In the genomic region with DNA sequence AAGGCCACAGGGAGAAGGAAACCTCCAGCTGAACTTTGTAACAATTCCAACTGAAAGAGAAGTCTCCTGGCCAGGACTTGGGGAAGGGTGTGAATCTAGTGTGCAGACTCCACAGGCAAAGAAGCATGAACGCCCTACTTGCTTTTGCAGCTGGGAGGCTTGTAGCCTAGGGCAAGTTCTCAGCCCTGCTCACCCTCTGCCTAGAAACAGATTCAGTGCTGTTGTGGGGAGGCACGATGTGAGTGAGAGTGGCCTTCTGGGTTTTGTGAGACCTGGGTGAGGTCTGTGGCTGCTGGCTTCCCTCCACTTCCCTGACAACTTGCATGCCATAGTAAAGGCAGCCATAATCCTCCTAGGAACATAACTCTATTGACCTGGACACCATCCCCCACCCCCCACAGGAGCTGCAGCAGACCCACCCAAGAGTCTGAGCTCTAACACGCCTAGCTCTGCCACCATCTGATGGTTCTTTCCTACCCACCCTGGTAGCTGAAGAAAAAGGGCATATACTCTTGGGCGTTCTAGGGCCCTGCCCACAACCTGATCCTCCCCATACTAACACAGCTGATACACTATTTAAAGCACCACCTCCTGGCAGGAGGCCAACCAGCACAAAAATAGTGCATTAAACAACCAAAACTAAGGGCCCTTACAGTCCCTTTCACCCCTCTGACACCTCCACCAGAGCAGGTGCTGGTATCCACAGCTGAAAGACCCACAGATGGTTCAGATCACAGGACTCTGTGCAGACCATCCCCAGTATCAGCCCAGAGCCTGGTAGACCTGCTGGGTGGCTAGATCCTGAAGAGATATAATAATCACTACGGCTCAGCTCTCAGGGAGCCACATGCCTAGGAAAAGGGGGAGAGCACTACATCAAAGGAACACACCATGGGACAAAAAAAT, we compare ENCODE assay signal across 34 cellular contexts.
"Had no signal": no experiment of that assay in that cellular context is flagged by ENCODE, and none has a peak within 500 bp of the region (broad histone marks: within the 10 kb centered on the region; RNA-seq: fewer than 3 reads in every experiment).

No MANE protein-coding gene starts in this region.

- FAIRE-seq: colon, endometrium, endothelial cell of umbilical vein had no signal

- H2AFZ ChIP-seq: hepatocyte had no signal

- H3K9me3 ChIP-seq: ascending aorta, esophagus squamous epithelium had no signal

- DNase-seq: activated B cell treated with CpG ODN at 0.5 μM for 24 hours; activated CD4-positive, alpha-beta memory T cell treated with anti-CD3 and anti-CD28 coated beads for 36 hours; activated CD4-positive, alpha-beta T cell treated with anti-CD3 and anti-CD28 coated beads for 36 hours; activated CD4-positive, alpha-beta T cell treated with anti-CD3 and anti-CD28 coated beads, Interleukin-2, amount 10 ng/mL, durations not matched to agents 24 days and 14 days; activated CD8-positive, alpha-beta memory T cell treated with anti-CD3 and anti-CD28 coated beads, Interleukin-2, amount 10 ng/mL, durations not matched to agents 7 days and 5 days; activated CD8-positive, alpha-beta memory T cell treated with anti-CD3 and anti-CD28 coated beads, Interleukin-2, amount 50 U/mL, for 4 hours; activated CD8-positive, alpha-beta T cell treated with anti-CD3 and anti-CD28 coated beads, Interleukin-2, amount 10 ng/mL, durations not matched to agents 7 days and 5 days; activated gamma-delta T cell; activated naive CD4-positive, alpha-beta T cell; activated naive CD4-positive, alpha-beta T cell treated with anti-CD3 and anti-CD28 coated beads, Interleukin-2, amount 10 ng/mL, durations not matched to agents 7 days and 5 days; activated naive CD8-positive, alpha-beta T cell treated with anti-CD3 and anti-CD28 coated beads, Interleukin-2, amount 10 ng/mL, durations not matched to agents 7 days and 5 days; activated T-cell treated with anti-CD3 and anti-CD28 coated beads, Interleukin-2, amount 50 U/mL, for 1 hour; activated T-cell treated with anti-CD3 and anti-CD28 coated beads, Interleukin-2, amount 50 U/mL, for 72 hours; brain microvascular endothelial cell; caudate nucleus; cortex of kidney; dermis blood vessel endothelial cell; effector CD4-positive, alpha-beta T cell; effector memory CD8-positive, alpha-beta T cell; esophagus squamous epithelium; foreskin melanocyte; heart right ventricle; T-helper 17 cell; T1000; WERI-Rb-1 had no signal

- H3K27ac ChIP-seq: ascending aorta, brain microvascular endothelial cell, epithelial cell of prostate, esophagus squamous epithelium, gastroesophageal sphincter, heart right ventricle, hepatocyte, WERI-Rb-1 had no signal

- H3K4me2 ChIP-seq: hepatocyte had no signal

- H3K4me1 ChIP-seq: ascending aorta, gastroesophageal sphincter, heart right ventricle had no signal

- ATAC-seq: activated CD4-positive, alpha-beta T cell treated with anti-CD3 and anti-CD28 coated beads for 36 hours; activated CD4-positive, CD25-positive, alpha-beta regulatory T cell treated with anti-CD3 and anti-CD28 coated beads, Interleukin-2, amount 50 U/mL, for 24 hours; activated CD8-positive, alpha-beta memory T cell treated with anti-CD3 and anti-CD28 coated beads, Interleukin-2, amount 10 ng/mL, durations not matched to agents 7 days and 5 days; activated CD8-positive, alpha-beta T cell treated with anti-CD3 and anti-CD28 coated beads, Interleukin-2, amount 10 ng/mL, durations not matched to agents 7 days and 5 days; activated naive CD4-positive, alpha-beta T cell treated with anti-CD3 and anti-CD28 coated beads, Interleukin-2, amount 50 U/mL, for 72 hours; activated T-cell treated with anti-CD3 and anti-CD28 coated beads, Interleukin-2, amount 50 U/mL, for 72 hours; effector memory CD8-positive, alpha-beta T cell; gastroesophageal sphincter; heart right ventricle; T-helper 17 cell had no signal

- H3K79me2 ChIP-seq: hepatocyte had no signal

- H3K27me3 ChIP-seq: ascending aorta, brain microvascular endothelial cell, esophagus squamous epithelium, gastroesophageal sphincter, heart right ventricle, hepatocyte had no signal

- H3K36me3 ChIP-seq: ascending aorta, brain microvascular endothelial cell, esophagus squamous epithelium, gastroesophageal sphincter, heart right ventricle, WERI-Rb-1 had no signal

- H3K4me3 ChIP-seq: ascending aorta, esophagus squamous epithelium, gastroesophageal sphincter, heart right ventricle, hepatocyte had no signal
